8 cellular contexts compared by ENCODE assay signal in genomic region chr12:1529862-1530591, GRCh38.
DNase-seq lines count a peak whose midpoint lies in the region; ATAC-seq and TF ChIP-seq lines count a peak whose summit lies in the region.

No MANE protein-coding gene starts in this region.

- H2AFZ ChIP-seq in Karpas-422 (ENCODE audit: low read length), result no peak overlapping the region

- H3K27me3 ChIP-seq in effector memory CD4-positive, alpha-beta T cell (replicated peaks; ENCODE audit: control insufficient read depth, insufficient read depth, low read length, poor library complexity, severe bottlenecking), result peaks cover 27% of the 10 kb centered on the region
- H3K27me3 ChIP-seq in Karpas-422 (ENCODE audit: low read length), result no peaks in the 10 kb centered on the region

- H3K36me3 ChIP-seq in ES-I3 (ENCODE audit: insufficient read depth, low read length) (no peaks in the 10 kb centered on the region), mucosa of descending colon (ENCODE audit: low read depth) (no peaks in the 10 kb centered on the region), Karpas-422 (ENCODE audit: insufficient read depth, low read length) (no peaks in the 10 kb centered on the region)
- no peaks in the 10 kb centered on the region for H3K36me3 ChIP-seq in effector memory CD4-positive, alpha-beta T cell (ENCODE audit: control insufficient read depth, insufficient read depth, low read length)

- no peaks in the 10 kb centered on the region for H4K20me1 ChIP-seq in Karpas-422 (ENCODE audit: insufficient read depth, low read depth, low read length)

- DNase-seq in NCI-H69 (lab: John Stamatoyannopoulos, UW) (peak; percentile 44), mucosa of descending colon (peak in 1 of 3 donors; percentile 61), NCI-H345 (lab: John Stamatoyannopoulos, UW) (no peak), Karpas-422 (no peak), NCI-H510A (lab: John Stamatoyannopoulos, UW) (no peak)
- DNase-seq in effector memory CD4-positive, alpha-beta T cell, result no peak

- no peaks in the 10 kb centered on the region for H3K79me2 ChIP-seq in Karpas-422 (ENCODE audit: low read length)

- TF ChIP-seq CTCF in mucosa of descending colon (IDR thresholded peaks at IDR 0.05), result no peak

- peak overlapping the region; percentile 36 for H3K4me3 ChIP-seq in effector memory CD4-positive, alpha-beta T cell (ENCODE audit: insufficient read depth, low read depth, low read length, poor library complexity, severe bottlenecking)
- H3K4me3 ChIP-seq in mucosa of descending colon (no peak overlapping the region), Karpas-422 (ENCODE audit: low read length) (no peak overlapping the region; the same call in 1 of the 2 replicates)

- no peaks in the 10 kb centered on the region for H3K9me3 ChIP-seq in ES-I3 (ENCODE audit: control insufficient read depth, insufficient read depth, low read length)
- H3K9me3 ChIP-seq in effector memory CD4-positive, alpha-beta T cell (ENCODE audit: control insufficient read depth, low read length), result no peaks in the 10 kb centered on the region
- no peaks in the 10 kb centered on the region for H3K9me3 ChIP-seq in mucosa of descending colon
- no peaks in the 10 kb centered on the region for H3K9me3 ChIP-seq in Karpas-422 (ENCODE audit: low read length)

- intact Hi-C loops in mucosa of descending colon (cut with DNase I, micrococcal nuclease), result no loop called here

- peak overlapping the region; percentile 54 for H3K9ac ChIP-seq in ES-I3 (ENCODE audit: low read depth, low read length)
- no peak overlapping the region for H3K9ac ChIP-seq in Karpas-422 (ENCODE audit: low read length)

- ATAC-seq in mucosa of descending colon, result peak; percentile 35
- no peak for ATAC-seq in HG03139 (IDR thresholded peaks at IDR 0.05; ENCODE audit: unreplicated experiment)

- no peak overlapping the region for H3K27ac ChIP-seq in effector memory CD4-positive, alpha-beta T cell (ENCODE audit: insufficient read depth, low read length, poor library complexity, severe bottlenecking)
- H3K27ac ChIP-seq in Karpas-422 (ENCODE audit: low read length), result no peak overlapping the region

- H3K4me2 ChIP-seq in Karpas-422 (ENCODE audit: low read depth, low read length, poor library complexity, severe bottlenecking), result no peak overlapping the region

- H3K4me1 ChIP-seq in ES-I3 (ENCODE audit: insufficient read depth, low read length) (no peaks in the 10 kb centered on the region), mucosa of descending colon (ENCODE audit: low read depth) (peaks cover 6% of the 10 kb centered on the region), Karpas-422 (ENCODE audit: low read length) (peaks cover 43% of the 10 kb centered on the region)
- H3K4me1 ChIP-seq in effector memory CD4-positive, alpha-beta T cell (ENCODE audit: control insufficient read depth, insufficient read depth, low read length, poor library complexity, severe bottlenecking), result peaks cover 38% of the 10 kb centered on the region

- no peaks in the 10 kb centered on the region for H3K9me2 ChIP-seq in Karpas-422 (replicated peaks; ENCODE audit: insufficient read depth, low read length)
